Comparison of ENCODE assay signal across 8 cellular contexts in the genomic region with DNA sequence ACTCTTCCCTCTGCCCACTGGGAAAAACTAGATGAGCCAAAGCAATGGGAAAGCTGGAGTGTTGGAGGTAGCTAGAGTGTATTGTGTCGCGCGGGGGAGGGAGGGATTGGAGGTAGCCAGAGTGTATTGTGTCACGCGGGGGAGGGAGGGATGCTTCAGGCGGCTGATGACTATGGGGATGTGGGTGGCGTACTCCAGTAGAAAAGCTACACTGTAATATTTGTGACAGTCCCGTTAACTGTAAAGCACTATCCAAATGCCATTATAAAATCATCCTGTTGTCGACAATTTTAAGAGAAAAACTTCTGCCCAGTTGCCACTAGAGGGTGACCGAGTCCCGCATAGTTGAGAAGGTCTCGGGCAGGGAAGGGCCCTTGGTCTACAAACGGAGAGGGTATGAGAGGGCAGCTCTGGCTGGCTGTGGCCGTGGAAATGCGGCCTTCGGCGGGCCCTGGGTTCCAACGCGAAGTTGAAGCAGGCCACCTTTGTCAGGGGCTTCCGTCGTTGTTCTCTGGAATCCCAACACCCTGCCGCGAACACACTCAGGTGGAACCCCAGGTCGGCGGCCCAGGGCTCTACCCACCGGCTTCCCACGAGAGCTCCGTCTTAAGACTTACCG. TPM values are rescaled to one million over a fixed set of nuclear protein-coding genes. Genes with fewer than 3 reads are reported as not detected.
DNase-seq lines count a peak whose midpoint lies in the region; ATAC-seq and TF ChIP-seq lines count a peak whose summit lies in the region.

No MANE protein-coding gene starts in this region.

- H3K36me3 Mint-ChIP-seq in activated B cell treated with CpG ODN at 0.5 μM for 24 hours (ENCODE audit: low read depth), result no peaks in the 10 kb centered on the region

- no peaks in the 10 kb centered on the region for H3K4me1 ChIP-seq in HEK293 (ENCODE audit: control insufficient read depth, insufficient read depth, low read length)

- H3K36me3 ChIP-seq in HEK293 (ENCODE audit: control insufficient read depth in 2 of 2, insufficient read depth in 1 of 2, low read length in 2 of 2), result no peaks in the 10 kb centered on the region

- CTCF ChIA-PET in HEK293 (lab: Yijun Ruan, JAX) (interaction anchor here (0.5 to 6.2 kb wide), 56 partner anchors 9 to 765 kb away, joined by 3 to 97 read pairs (median 4); a partner anchor contains a TSS), activated B cell treated with CpG ODN at 0.5 μM for 24 hours (lab: Charles Lee) (interaction anchor here (0.6 to 9.6 kb wide), 31 partner anchors 9 to 1068 kb away, joined by 3 to 339 read pairs (median 4); a partner anchor contains a TSS)

- ATAC-seq in activated B cell treated with CpG ODN at 0.5 μM for 24 hours (ENCODE audit: low read depth) (peak; percentile 98), HG03378 (IDR thresholded peaks at IDR 0.05; ENCODE audit: unreplicated experiment) (no peak)

- DNase-seq in CMK (ENCODE audit: low read depth) (peak; percentile 52), NCI-H2227 treated with DMSO at 0.1 percent for 48 hours (lab: John Stamatoyannopoulos, UW) (peak; percentile 77), activated B cell treated with CpG ODN at 0.5 μM for 24 hours (peak; percentile 61), caudate nucleus (lab: John Stamatoyannopoulos, UW) (peak in 56 of 61 donors; percentile 11 to 95 (median 55)), kidney glomerular epithelial cell (lab: John Stamatoyannopoulos, UW) (peak; percentile 51)
- DNase-seq in stimulated activated CD4-positive, alpha-beta T cell treated with anti-CD3 and anti-CD28 coated beads, Interleukin-2, amount 100 ng/mL, for 4 hours (ENCODE audit: low read depth), result peak; percentile 58

- peaks cover 11% of the 10 kb centered on the region for H3K27me3 Mint-ChIP-seq in activated B cell treated with CpG ODN at 0.5 μM for 24 hours

- H3K27ac ChIP-seq in HEK293 (ENCODE audit: extremely low read depth, low read depth, low read length), result no peak overlapping the region
- H3K27ac ChIP-seq in caudate nucleus (ENCODE audit: low read depth, low read length), result no peak overlapping the region

- no peak overlapping the region for H3K4me3 ChIP-seq in HEK293 (ENCODE audit: low read depth, low read length)

- intact Hi-C loops in activated B cell treated with CpG ODN at 0.5 μM for 24 hours (cut with micrococcal nuclease), result loop anchor here (1.0 kb wide), 6 partner anchors 61 to 277 kb away; a partner anchor contains a TSS

- no peaks in the 10 kb centered on the region for H3K9me3 Mint-ChIP-seq in activated B cell treated with CpG ODN at 0.5 μM for 24 hours

- H3K4me1 Mint-ChIP-seq in activated B cell treated with CpG ODN at 0.5 μM for 24 hours, result peaks cover 3% of the 10 kb centered on the region

- H3K4me3 Mint-ChIP-seq in activated B cell treated with CpG ODN at 0.5 μM for 24 hours, result no peak overlapping the region

- H3K27ac Mint-ChIP-seq in activated B cell treated with CpG ODN at 0.5 μM for 24 hours, result no peak overlapping the region

- peak; percentile 60 for TF ChIP-seq CTCF in HEK293 (tag by site-specific recombination; IDR thresholded peaks at IDR 0.05)
- peak; percentile 76 for TF ChIP-seq CTCF in activated B cell treated with CpG ODN at 0.5 μM for 24 hours (IDR thresholded peaks at IDR 0.05)

- no peaks in the 10 kb centered on the region for H3K9me3 ChIP-seq in HEK293 (ENCODE audit: control insufficient read depth, insufficient read depth, low read depth, low read length)

- POLR2A ChIA-PET in HEK293 (lab: Yijun Ruan, JAX), result interaction anchor here (0.6 to 1.2 kb wide), 4 partner anchors 12 to 240 kb away, joined by 3 to 8 read pairs (median 4); no protein-coding TSS in a partner anchor
- POLR2A ChIA-PET in activated B cell treated with CpG ODN at 0.5 μM for 24 hours (lab: Charles Lee), result interaction anchor here (0.7 to 2.2 kb wide), 3 partner anchors 60 to 144 kb away, joined by 3 to 9 read pairs (median 4); no protein-coding TSS in a partner anchor

TF ChIP-seq in HEK293, 187 proteins besides CTCF, POLR2A, EP300 and RAD21:
- TF ChIP-seq ZFHX2 (tag by site-specific recombination; conservative IDR thresholded peaks at IDR 0.05), result peak; percentile 88
- TF ChIP-seq ZNF501 (tag by site-specific recombination; IDR thresholded peaks at IDR 0.05), result no peak
- peak; percentile 89 for TF ChIP-seq EGR2 (tag by site-specific recombination; IDR thresholded peaks at IDR 0.05; ENCODE audit: low read depth)
- no peak for TF ChIP-seq ZNF664 (tag by site-specific recombination; IDR thresholded peaks at IDR 0.05)
- 0 out of 2 replicates have a peak, but pooled peaks have one; percentile 36 for TF ChIP-seq ZNF2 (tag by site-specific recombination; IDR thresholded peaks at IDR 0.05)
- TF ChIP-seq, protein P1, sequence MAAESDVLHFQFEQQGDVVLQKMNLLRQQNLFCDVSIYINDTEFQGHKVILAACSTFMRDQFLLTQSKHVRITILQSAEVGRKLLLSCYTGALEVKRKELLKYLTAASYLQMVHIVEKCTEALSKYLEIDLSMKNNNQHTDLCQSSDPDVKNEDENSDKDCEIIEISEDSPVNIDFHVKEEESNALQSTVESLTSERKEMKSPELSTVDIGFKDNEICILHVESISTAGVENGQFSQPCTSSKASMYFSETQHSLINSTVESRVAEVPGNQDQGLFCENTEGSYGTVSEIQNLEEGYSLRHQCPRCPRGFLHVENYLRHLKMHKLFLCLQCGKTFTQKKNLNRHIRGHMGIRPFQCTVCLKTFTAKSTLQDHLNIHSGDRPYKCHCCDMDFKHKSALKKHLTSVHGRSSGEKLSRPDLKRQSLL (tag by site-specific recombination; IDR thresholded peaks at IDR 0.05), result no peak
- peak; percentile 80 for TF ChIP-seq ZNF654 (tag by site-specific recombination; IDR thresholded peaks at IDR 0.05; ENCODE audit: low read depth)

RNA-seq across cellular contexts. Expression of a gene that starts 15.1 kb away (rescaled TPM):
- total RNA-seq in activated B cell treated with CpG ODN at 0.5 μM for 24 hours, result not detected in 2 replicates
